9 cellular contexts compared by ENCODE assay signal in the genomic region with DNA sequence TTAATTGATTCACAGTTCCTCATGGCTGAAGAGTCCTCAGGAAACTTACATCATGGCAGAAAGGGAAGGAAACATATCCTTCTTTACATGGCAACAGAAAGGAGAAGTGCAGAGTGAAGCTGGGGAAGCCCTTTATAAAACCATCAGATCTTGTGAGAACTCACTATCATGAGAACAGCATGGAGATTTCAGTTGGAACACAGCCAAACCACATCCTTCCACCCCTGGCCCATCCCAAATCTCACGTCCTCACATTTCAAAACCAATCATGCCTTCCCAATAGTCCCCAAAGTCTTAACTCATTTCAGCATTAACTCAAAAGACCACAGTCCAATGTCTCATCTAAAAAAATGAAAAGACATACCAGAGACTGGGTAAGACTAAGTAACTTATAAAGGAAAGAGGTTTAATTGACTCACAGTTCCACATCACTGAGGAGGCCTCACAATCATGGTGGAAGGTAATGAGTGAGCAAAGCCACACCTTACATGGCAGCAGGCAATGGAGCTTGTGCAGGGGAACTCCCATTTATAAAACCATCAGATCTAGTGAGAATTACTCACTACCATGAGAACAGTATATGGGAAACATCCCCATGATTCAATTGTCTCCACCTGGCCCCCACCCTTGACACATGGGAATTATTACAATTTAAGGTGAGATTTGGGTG.
A peak's percentile ranks its signal among the peaks of the same experiment; 100 is the strongest.
DNase-seq lines count a peak whose midpoint lies in the region; ATAC-seq and TF ChIP-seq lines count a peak whose summit lies in the region.
"Had no signal": no experiment of that assay in that cellular context is flagged by ENCODE, and none has a peak within 500 bp of the region (broad histone marks: within the 10 kb centered on the region; RNA-seq: fewer than 3 reads in every experiment).

No MANE protein-coding gene starts in this region.

- no peaks in the 10 kb centered on the region for H3K4me1 ChIP-seq in upper lobe of right lung

- peak overlapping the region; percentile 66 for H3K4me3 Mint-ChIP-seq in activated naive CD8-positive, alpha-beta T cell

- DNase-seq in stimulated activated naive CD4-positive, alpha-beta T cell treated with Interleukin-2 at 50 U/mL for 16 hours (lab: John Stamatoyannopoulos, UW): peak; percentile 61
- DNase-seq in stimulated activated naive CD4-positive, alpha-beta T cell (lab: John Stamatoyannopoulos, UW): no peak
- DNase-seq in upper lobe of right lung (no peak), left colon (no peak), HUDEP-2 (lab: John Stamatoyannopoulos, UW; ENCODE audit: unreplicated experiment in 76 of 76) (no peak)
- DNase-seq in NK-92 treated with Interleukin-12 subunit alpha and Interleukin-12 subunit beta, amount 100 ng/mL, for 24 hours (lab: John Stamatoyannopoulos, UW): no peak
- DNase-seq: COR-L47 had no signal

- ATAC-seq in HG03571 (IDR thresholded peaks at IDR 0.05; ENCODE audit: unreplicated experiment) (peak; percentile 65), upper lobe of right lung (peak; percentile 83), left colon (no peak)

- peaks cover 60% of the 10 kb centered on the region for H3K4me1 Mint-ChIP-seq in activated naive CD8-positive, alpha-beta T cell (ENCODE audit: low read depth)

- TF ChIP-seq CTCF in upper lobe of right lung (IDR thresholded peaks at IDR 0.05): no peak

- no peaks in the 10 kb centered on the region for H3K36me3 ChIP-seq in upper lobe of right lung

- peaks cover 6% of the 10 kb centered on the region for H3K9me3 Mint-ChIP-seq in activated naive CD8-positive, alpha-beta T cell (ENCODE audit: low read depth)

- H3K36me3 Mint-ChIP-seq in activated naive CD8-positive, alpha-beta T cell: peaks cover 13% of the 10 kb centered on the region

- no peak overlapping the region for H3K27ac ChIP-seq in upper lobe of right lung

- no peaks in the 10 kb centered on the region for H3K9me3 ChIP-seq in upper lobe of right lung

- intact Hi-C loops in upper lobe of right lung (cut with DNase I): no loop called here
- intact Hi-C loops in left colon (cut with DNase I, micrococcal nuclease): no loop called here

- no peaks in the 10 kb centered on the region for H3K27me3 Mint-ChIP-seq in activated naive CD8-positive, alpha-beta T cell

- no peaks in the 10 kb centered on the region for H3K27me3 ChIP-seq in upper lobe of right lung

- H3K4me3 ChIP-seq in upper lobe of right lung: no peak overlapping the region

- H3K27ac Mint-ChIP-seq in activated naive CD8-positive, alpha-beta T cell: peak overlapping the region; percentile 97
